11 cellular contexts compared by ENCODE assay signal in genomic region chr12:109261939-109262338, GRCh38. TPM values are rescaled to one million over a fixed set of nuclear protein-coding genes. Genes with fewer than 3 reads are reported as not detected.
"Had no signal": no experiment of that assay in that cellular context is flagged by ENCODE, and none has a peak within 500 bp of the region (broad histone marks: within the 10 kb centered on the region; RNA-seq: fewer than 3 reads in every experiment).

No MANE protein-coding gene starts in this region.

- DNase-seq: GM23248, GOT3, H9, HCEC 1CT, HFFc6, IMR-90, KBM-7 had no signal

- H3K9me3 Mint-ChIP-seq: H9, HFFc6 had no signal

- H3K4me2 ChIP-seq: KMS-11 had no signal

- H3K27ac Mint-ChIP-seq: H9, HFFc6 had no signal

- H2AFZ ChIP-seq: GM23248 had no signal

- H3K4me3 ChIP-seq: GM23248 had no signal

- H3K4me3 Mint-ChIP-seq: H9, HFFc6 had no signal

- H3K9ac ChIP-seq: GM23248, KMS-11 had no signal

- FAIRE-seq: HTR-8/SVneo had no signal

- H3K27ac ChIP-seq: GM23248, KMS-11 had no signal

RNA-seq across cellular contexts. Expression of gene FOXN4, which starts 47.1 kb away (rescaled TPM):
- total RNA-seq: GM23248, H4, HFFc6, HT-29, IMR-90 had no signal
- polyA plus RNA-seq: GM23248, IMR-90 had no signal
